Comparison of ENCODE assay signal across 7 cellular contexts in the genomic region with DNA sequence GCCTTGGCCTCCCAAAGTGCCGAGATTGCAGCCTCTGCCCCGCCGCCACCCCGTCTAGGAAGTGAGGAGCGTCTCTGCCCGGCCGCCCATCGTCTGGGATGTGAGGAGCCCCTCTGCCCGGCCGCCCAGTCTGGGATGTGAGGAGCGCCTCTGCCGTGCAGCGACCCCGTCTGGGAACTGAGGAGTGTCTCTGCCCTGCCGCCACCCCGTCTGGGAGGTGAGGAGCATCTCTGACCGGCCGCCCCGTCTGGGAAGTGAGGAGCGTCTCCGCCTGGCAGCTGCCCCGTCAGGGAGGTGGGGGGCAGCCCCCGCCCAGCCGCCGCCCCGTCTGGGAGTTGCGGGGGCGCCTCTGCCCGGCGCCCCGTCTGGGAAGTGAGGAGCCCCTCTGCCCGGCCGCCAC. TPM values are rescaled to one million over a fixed set of nuclear protein-coding genes. Genes with fewer than 3 reads are reported as not detected.
"Had no signal": no experiment of that assay in that cellular context is flagged by ENCODE, and none has a peak within 500 bp of the region (broad histone marks: within the 10 kb centered on the region; RNA-seq: fewer than 3 reads in every experiment).

No MANE protein-coding gene starts in this region.

RNA-seq across cellular contexts. Expression of a gene that starts 24.0 kb away (rescaled TPM):
- total RNA-seq: MCF 10A, NCI-H460, PC-3, Peyer's patch, SJCRH30, SK-MEL-5 had no signal

RNA-seq across cellular contexts. Expression of a gene that starts 44.0 kb away (rescaled TPM):
- total RNA-seq: LHCN-M2, MCF 10A, NCI-H460, PC-3, Peyer's patch, SJCRH30, SK-MEL-5 had no signal
